In genomic region chr15:59138243-59138642, GRCh38 we compare ENCODE assay signal across 8 cellular contexts. TPM values are rescaled to one million over a fixed set of nuclear protein-coding genes. Genes with fewer than 3 reads are reported as not detected.
DNase-seq lines count a peak whose midpoint lies in the region; ATAC-seq lines count a peak whose summit lies in the region.

No MANE protein-coding gene starts in this region.

- peak; percentile 74 for ATAC-seq in HG02642 (IDR thresholded peaks at IDR 0.05; ENCODE audit: poor library complexity, unreplicated experiment)
- ATAC-seq in left cardiac atrium, result peak; percentile 67 to 68

- intact Hi-C loops in left cardiac atrium (cut with DNase I), result no loop called here

- DNase-seq in GM03348 (ENCODE audit: low spot score) (peak; percentile 64), RPMI7951 (ENCODE audit: low read depth) (peak; percentile 59), left cardiac atrium (peak; percentile 34), NCI-H446 treated with DMSO at 0.1 percent for 48 hours (lab: John Stamatoyannopoulos, UW) (no peak), NCI-H187 (lab: John Stamatoyannopoulos, UW) (no peak)
- peak; percentile 53 for DNase-seq in activated effector memory CD4-positive, alpha-beta T cell treated with Interleukin-2 at 50 U/mL for 16 hours
- DNase-seq in stimulated activated CD4-positive, alpha-beta T cell treated with anti-CD3 and anti-CD28 coated beads, Interleukin-1b, Interleukin-23, amount 100 ng/mL, for 4 hours (ENCODE audit: low read depth in 2 of 2), result peak; percentile 36 to 37

RNA-seq across cellular contexts. Expression of gene CCNB2, which starts 33.3 kb away (rescaled TPM):
- 307 TPM in 2 replicates for total RNA-seq in RPMI7951 (2014; rRNA removed; shearing (Covaris generic))
- total RNA-seq in left cardiac atrium, result under 1 TPM; 0.55 to 0.94 TPM

Comparison
In these comparisons a context has a peak if more than half of its experiments do, and no peak if none do; other contexts are left out.
1. DNase-seq: peak in GM03348 (single experiment), RPMI7951 (single experiment), activated effector memory CD4-positive, alpha-beta T cell treated with Interleukin-2 at 50 U/mL for 16 hours (single experiment), left cardiac atrium (single experiment) and stimulated activated CD4-positive, alpha-beta T cell treated with anti-CD3 and anti-CD28 coated beads, Interleukin-1b, Interleukin-23, amount 100 ng/mL, for 4 hours (2 of 2); none in NCI-H446 treated with DMSO at 0.1 percent for 48 hours (single experiment) and NCI-H187 (0 of 2).
2. RNA of gene CCNB2, which starts 33.3 kb away (total RNA-seq): 307 TPM in RPMI7951; 0.55 to 0.94 TPM in left cardiac atrium; every median in the first group is over 100 times any median in the second.